In genomic region chr6:18447552-18447951, GRCh38 we compare ENCODE assay signal across 17 cellular contexts.
DNase-seq lines count a peak whose midpoint lies in the region; ATAC-seq and TF ChIP-seq lines count a peak whose summit lies in the region.
"Had no signal": no experiment of that assay in that cellular context is flagged by ENCODE, and none has a peak within 500 bp of the region (broad histone marks: within the 10 kb centered on the region; RNA-seq: fewer than 3 reads in every experiment).

No MANE protein-coding gene starts in this region.

- CTCF ChIA-PET in IMR-90 (lab: Yijun Ruan, JAX), result interaction anchor here (1.2 kb wide), 1 partner anchor 56 kb away, joined by 4 read pairs; no protein-coding TSS in a partner anchor

- no peaks in the 10 kb centered on the region for H3K36me3 ChIP-seq in IMR-90 (ENCODE audit: control insufficient read depth, insufficient read depth, low read length)
- H3K36me3 ChIP-seq in gastrocnemius medialis, result no peaks in the 10 kb centered on the region
- H3K36me3 ChIP-seq in upper lobe of left lung, result no peaks in the 10 kb centered on the region
- H3K36me3 ChIP-seq: BLaER1 had no signal

- TF ChIP-seq RAD21 in IMR-90 (IDR thresholded peaks at IDR 0.05; ENCODE audit: low read length), result no peak

- no peak overlapping the region for H2AK9ac ChIP-seq in IMR-90 (replicated peaks; ENCODE audit: low read depth, low read length, poor library complexity)

- H2BK20ac ChIP-seq in IMR-90 (ENCODE audit: low read depth, low read length), result no peak overlapping the region

- no TSS peak for BruUV-seq in IMR-90 (replicated peaks; lab: Mats Ljungman, UMichigan)

- H3K23ac ChIP-seq in IMR-90 (ENCODE audit: low read depth, low read length), result no peak overlapping the region

- no peak overlapping the region for H3K14ac ChIP-seq in IMR-90 (replicated peaks; ENCODE audit: low read depth, low read length)

- no peak overlapping the region for H3K56ac ChIP-seq in IMR-90 (ENCODE audit: extremely low read depth, insufficient read depth, low read length)

- H3K27me3 ChIP-seq in IMR-90 (ENCODE audit: control insufficient read depth, insufficient read depth, low read length) (no peaks in the 10 kb centered on the region), foreskin keratinocyte (no peaks in the 10 kb centered on the region), gastrocnemius medialis (no peaks in the 10 kb centered on the region), upper lobe of left lung (no peaks in the 10 kb centered on the region)
- H3K27me3 ChIP-seq: BLaER1 had no signal

- no CpG with 5 or more reads among the region's 2 CpGs for WGBS in IMR-90 (ENCODE audit: extremely low coverage in 2 of 2, insufficient read length in 1 of 2), 2 experiments
- WGBS in upper lobe of left lung, 2 donors, result 71 to 79% methylated on average over 2 of the region's 2 CpGs

- no peak overlapping the region for H2BK5ac ChIP-seq in IMR-90 (ENCODE audit: low read depth, low read length, poor library complexity, severe bottlenecking)

- TF ChIP-seq EP300 in upper lobe of left lung (IDR thresholded peaks at IDR 0.05), result no peak

- no peaks in the 10 kb centered on the region for H4K20me1 ChIP-seq in IMR-90 (ENCODE audit: insufficient read depth, low read length)
- H4K20me1 ChIP-seq: BLaER1 had no signal

- no peak overlapping the region for H2BK120ac ChIP-seq in IMR-90 (ENCODE audit: low read depth, low read length)

- no peak for TF ChIP-seq CTCF in IMR-90 (conservative IDR thresholded peaks at IDR 0.05; ENCODE audit: low read depth, low read length)
- TF ChIP-seq CTCF in foreskin keratinocyte (conservative IDR thresholded peaks at IDR 0.05), result no peak
- no peak for TF ChIP-seq CTCF in gastrocnemius medialis (IDR thresholded peaks at IDR 0.05 in 4 of 5, conservative IDR thresholded peaks at IDR 0.05 in 1 of 5)
- TF ChIP-seq CTCF in upper lobe of left lung (IDR thresholded peaks at IDR 0.05), result no peak

- intact Hi-C loops in IMR-90 (cut with micrococcal nuclease), result no loop called here
- intact Hi-C loops in gastrocnemius medialis (cut with DNase I; ENCODE audit: low total_unique reads), result no loop called here

- no peak overlapping the region for H3K18ac ChIP-seq in IMR-90 (ENCODE audit: low read depth, low read length)

- no peaks in the 10 kb centered on the region for H3K9me1 ChIP-seq in IMR-90 (ENCODE audit: insufficient read depth, low read length)

- no peak overlapping the region for H3K4me3 ChIP-seq in IMR-90 (ENCODE audit: insufficient read depth, low read depth, low read length)
- no peak overlapping the region for H3K4me3 ChIP-seq in gastrocnemius medialis
- H3K4me3 ChIP-seq in upper lobe of left lung, result no peak overlapping the region
- H3K4me3 ChIP-seq: A549, BLaER1 had no signal

- POLR2A ChIA-PET in IMR-90 (lab: Charles Lee; ENCODE audit: unreplicated experiment), result no interaction called here

- no peak overlapping the region for H4K5ac ChIP-seq in IMR-90 (ENCODE audit: low read depth, low read length)

- in situ Hi-C loops in IMR-90 (cut with MboI; ENCODE audit: low sequenced_read_pairs), result no loop called here
- in situ Hi-C loops in gastrocnemius medialis (cut with MboI; ENCODE audit: low sequenced_read_pairs in 4 of 4), result no loop called here

- no peak overlapping the region for H3K4ac ChIP-seq in IMR-90 (ENCODE audit: low read depth, low read length)

- H3K79me1 ChIP-seq in IMR-90 (ENCODE audit: low read depth in 1 of 2, low read length in 2 of 2), result no peaks in the 10 kb centered on the region

- DNase-seq in NCI-H82 (lab: John Stamatoyannopoulos, UW) (peak; percentile 67), NCI-H82 treated with DMSO at 0.1 percent for 48 hours (lab: John Stamatoyannopoulos, UW; ENCODE audit: unreplicated experiment) (no peak), IMR-90 (peak; percentile 74), foreskin keratinocyte (no peak), gastrocnemius medialis (no peak), cerebellar nuclear complex (lab: John Stamatoyannopoulos, UW) (no peak), hippocampal formation (lab: John Stamatoyannopoulos, UW) (no peak), upper lobe of left lung (no peak)
- DNase-seq: CD4-positive, alpha-beta memory T cell; DMS153; DMS79; GF-D8; GOT3; H9 had no signal

- no peak overlapping the region for H2AK5ac ChIP-seq in IMR-90 (ENCODE audit: low read depth, low read length)

- TF ChIP-seq POLR2A in IMR-90 (IDR thresholded peaks at IDR 0.05; ENCODE audit: low read depth, low read length) (no peak), gastrocnemius medialis (IDR thresholded peaks at IDR 0.05) (no peak), upper lobe of left lung (IDR thresholded peaks at IDR 0.05) (no peak)

- H4K8ac ChIP-seq in IMR-90 (ENCODE audit: low read depth in 2 of 2, low read length in 2 of 2), result no peak overlapping the region

- no peaks in the 10 kb centered on the region; the same call in 1 of the 2 replicates for H3K4me1 ChIP-seq in IMR-90 (ENCODE audit: control insufficient read depth, insufficient read depth, low read length)
- H3K4me1 ChIP-seq in foreskin keratinocyte, result no peaks in the 10 kb centered on the region
- peaks cover 75 to 82% of the 10 kb centered on the region in 2 donors for H3K4me1 ChIP-seq in gastrocnemius medialis
- peaks cover 12 to 41% (median 29%) of the 10 kb centered on the region in 4 donors for H3K4me1 ChIP-seq in upper lobe of left lung
- H3K4me1 ChIP-seq: A549, BLaER1 had no signal

- H3K27ac ChIP-seq in IMR-90 (ENCODE audit: insufficient read depth, low read length), result no peak overlapping the region
- no peak overlapping the region for H3K27ac ChIP-seq in foreskin keratinocyte
- H3K27ac ChIP-seq in gastrocnemius medialis, result peak overlapping the region; percentile 36 to 88 (median 60)
- H3K27ac ChIP-seq in upper lobe of left lung, result peak overlapping the region in 1 of 4 donors; percentile 7
- H3K27ac ChIP-seq: 22Rv1, A549, BLaER1 had no signal

- ATAC-seq in IMR-90 (ENCODE audit: low read depth) (peak; percentile 54), foreskin keratinocyte (peak; percentile 9), gastrocnemius medialis (no peak), upper lobe of left lung (ENCODE audit: low FRiP score in 2 of 2) (no peak)
- ATAC-seq: A549 had no signal

- H2BK15ac ChIP-seq in IMR-90 (ENCODE audit: low read depth, low read length), result no peak overlapping the region

- H3K9me3 ChIP-seq in IMR-90 (ENCODE audit: control insufficient read depth, insufficient read depth, low read length) (no peaks in the 10 kb centered on the region), gastrocnemius medialis (no peaks in the 10 kb centered on the region), upper lobe of left lung (no peaks in the 10 kb centered on the region)
- H3K9me3 ChIP-seq: A549, BLaER1 had no signal

- no peak overlapping the region for H3K9ac ChIP-seq in IMR-90 (ENCODE audit: low read depth, low read length)
- H3K9ac ChIP-seq: BLaER1 had no signal

- H2AFZ ChIP-seq in IMR-90 (replicated peaks; ENCODE audit: low read length, poor library complexity), result no peak overlapping the region

- no peak overlapping the region for H4K91ac ChIP-seq in IMR-90 (ENCODE audit: insufficient read depth, low read depth, low read length)

- peak overlapping the region; percentile 55; the same call in 1 of the 2 replicates for H3K4me2 ChIP-seq in IMR-90 (ENCODE audit: low read depth, low read length)
- H3K4me2 ChIP-seq: A549, BLaER1 had no signal

- dilution Hi-C loops in IMR-90 (cut with HindIII; ENCODE audit: low sequenced_read_pairs, unreplicated experiment), result no loop called here

TF ChIP-seq in IMR-90, 13 proteins besides CTCF, POLR2A, EP300 and RAD21:
- TF ChIP-seq MAZ (IDR thresholded peaks at IDR 0.05; ENCODE audit: borderline replicate concordance, low read depth, low read length) (no peak), RFX5 (IDR thresholded peaks at IDR 0.05; ENCODE audit: low read depth, low read length) (no peak), CHD1 (IDR thresholded peaks at IDR 0.05; ENCODE audit: low read depth, low read length) (no peak), MXI1 (IDR thresholded peaks at IDR 0.05; ENCODE audit: borderline replicate concordance, low read depth, low read length) (no peak), RCOR1 (IDR thresholded peaks at IDR 0.05; ENCODE audit: insufficient replicate concordance, low read length) (no peak), MAFK (IDR thresholded peaks at IDR 0.05; ENCODE audit: low read depth, low read length) (no peak), NFE2L2 (IDR thresholded peaks at IDR 0.05; ENCODE audit: low read depth, low read length) (no peak), CEBPB (IDR thresholded peaks at IDR 0.05; ENCODE audit: low read depth, low read length) (no peak)

Comparison
In these comparisons a context has a peak if more than half of its experiments do, and no peak if none do; other contexts are left out.
1. DNase-seq: peak in NCI-H82 (single experiment) and IMR-90 (single experiment); none in NCI-H82 treated with DMSO at 0.1 percent for 48 hours (single experiment), foreskin keratinocyte (0 of 2), gastrocnemius medialis (0 of 2), cerebellar nuclear complex (0 of 2), hippocampal formation (0 of 2) and upper lobe of left lung (0 of 2).
2. ATAC-seq: peak in IMR-90 (single experiment) and foreskin keratinocyte (single experiment); none in gastrocnemius medialis (0 of 2) and upper lobe of left lung (0 of 2).
3. H3K27ac ChIP-seq: peak in gastrocnemius medialis (4 of 4); none in IMR-90 (single experiment) and foreskin keratinocyte (single experiment).